In the genomic region with DNA sequence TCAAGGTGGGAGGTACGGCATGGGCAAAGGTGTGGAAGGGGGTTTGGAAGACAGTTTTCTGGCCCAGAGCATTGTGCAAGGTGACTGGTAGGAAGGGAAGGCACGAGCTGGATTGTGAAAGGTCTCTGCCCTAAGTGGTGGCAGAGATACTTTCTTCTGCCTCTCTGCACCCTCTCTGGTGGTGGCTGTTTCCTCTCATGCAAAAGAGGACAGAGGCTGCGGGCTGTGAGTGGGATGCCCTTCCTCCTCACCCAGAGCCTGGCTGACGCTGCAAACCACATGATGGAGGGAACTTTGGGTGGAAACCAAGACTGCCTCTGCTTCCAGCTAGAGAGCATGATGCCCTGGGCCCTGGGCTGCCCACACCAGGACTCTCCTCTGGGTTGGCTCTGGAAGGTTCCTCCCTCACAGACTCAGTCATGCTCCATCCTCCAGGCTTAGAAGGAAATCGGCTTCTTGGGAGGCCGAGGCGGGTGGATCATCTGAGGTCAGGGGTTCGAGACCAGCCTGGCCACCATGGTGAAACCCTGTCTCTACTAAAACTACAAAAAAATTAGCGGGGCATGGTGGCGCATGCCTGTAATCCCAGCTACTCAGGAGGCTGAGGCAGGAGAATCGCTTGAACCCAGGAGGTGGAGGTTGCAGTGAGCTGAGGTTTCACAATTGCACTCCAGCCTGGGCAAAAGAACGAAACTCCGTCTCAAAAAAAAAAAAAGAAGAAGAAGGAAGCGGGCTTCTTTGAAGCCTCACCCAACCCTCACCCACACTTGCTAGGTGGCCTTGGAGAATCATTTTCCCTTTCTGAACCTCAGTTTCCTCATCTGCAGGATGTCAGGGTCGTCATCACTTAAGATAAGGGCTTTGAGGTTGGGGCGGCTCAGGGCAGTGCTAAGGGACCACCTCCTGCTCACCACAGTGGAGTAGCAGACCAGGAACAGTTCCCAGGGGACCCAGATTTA, we compare ENCODE assay signal across 1 cellular context.
TF ChIP-seq lines count a peak whose summit lies in the region.

No MANE protein-coding gene starts in this region.

TF ChIP-seq in WTC11, 78 proteins besides CTCF, POLR2A, EP300 and RAD21 (continued from another document):
- TF ChIP-seq, protein P1, sequence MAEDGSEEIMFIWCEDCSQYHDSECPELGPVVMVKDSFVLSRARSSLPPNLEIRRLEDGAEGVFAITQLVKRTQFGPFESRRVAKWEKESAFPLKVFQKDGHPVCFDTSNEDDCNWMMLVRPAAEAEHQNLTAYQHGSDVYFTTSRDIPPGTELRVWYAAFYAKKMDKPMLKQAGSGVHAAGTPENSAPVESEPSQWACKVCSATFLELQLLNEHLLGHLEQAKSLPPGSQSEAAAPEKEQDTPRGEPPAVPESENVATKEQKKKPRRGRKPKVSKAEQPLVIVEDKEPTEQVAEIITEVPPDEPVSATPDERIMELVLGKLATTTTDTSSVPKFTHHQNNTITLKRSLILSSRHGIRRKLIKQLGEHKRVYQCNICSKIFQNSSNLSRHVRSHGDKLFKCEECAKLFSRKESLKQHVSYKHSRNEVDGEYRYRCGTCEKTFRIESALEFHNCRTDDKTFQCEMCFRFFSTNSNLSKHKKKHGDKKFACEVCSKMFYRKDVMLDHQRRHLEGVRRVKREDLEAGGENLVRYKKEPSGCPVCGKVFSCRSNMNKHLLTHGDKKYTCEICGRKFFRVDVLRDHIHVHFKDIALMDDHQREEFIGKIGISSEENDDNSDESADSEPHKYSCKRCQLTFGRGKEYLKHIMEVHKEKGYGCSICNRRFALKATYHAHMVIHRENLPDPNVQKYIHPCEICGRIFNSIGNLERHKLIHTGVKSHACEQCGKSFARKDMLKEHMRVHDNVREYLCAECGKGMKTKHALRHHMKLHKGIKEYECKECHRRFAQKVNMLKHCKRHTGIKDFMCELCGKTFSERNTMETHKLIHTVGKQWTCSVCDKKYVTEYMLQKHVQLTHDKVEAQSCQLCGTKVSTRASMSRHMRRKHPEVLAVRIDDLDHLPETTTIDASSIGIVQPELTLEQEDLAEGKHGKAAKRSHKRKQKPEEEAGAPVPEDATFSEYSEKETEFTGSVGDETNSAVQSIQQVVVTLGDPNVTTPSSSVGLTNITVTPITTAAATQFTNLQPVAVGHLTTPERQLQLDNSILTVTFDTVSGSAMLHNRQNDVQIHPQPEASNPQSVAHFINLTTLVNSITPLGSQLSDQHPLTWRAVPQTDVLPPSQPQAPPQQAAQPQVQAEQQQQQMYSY (CRISPR knock-in tag; IDR thresholded peaks at IDR 0.05), result no peak
- no peak for TF ChIP-seq JUN (CRISPR knock-in tag; IDR thresholded peaks at IDR 0.05)
- TF ChIP-seq, protein P2, sequence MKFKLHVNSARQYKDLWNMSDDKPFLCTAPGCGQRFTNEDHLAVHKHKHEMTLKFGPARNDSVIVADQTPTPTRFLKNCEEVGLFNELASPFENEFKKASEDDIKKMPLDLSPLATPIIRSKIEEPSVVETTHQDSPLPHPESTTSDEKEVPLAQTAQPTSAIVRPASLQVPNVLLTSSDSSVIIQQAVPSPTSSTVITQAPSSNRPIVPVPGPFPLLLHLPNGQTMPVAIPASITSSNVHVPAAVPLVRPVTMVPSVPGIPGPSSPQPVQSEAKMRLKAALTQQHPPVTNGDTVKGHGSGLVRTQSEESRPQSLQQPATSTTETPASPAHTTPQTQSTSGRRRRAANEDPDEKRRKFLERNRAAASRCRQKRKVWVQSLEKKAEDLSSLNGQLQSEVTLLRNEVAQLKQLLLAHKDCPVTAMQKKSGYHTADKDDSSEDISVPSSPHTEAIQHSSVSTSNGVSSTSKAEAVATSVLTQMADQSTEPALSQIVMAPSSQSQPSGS (CRISPR knock-in tag; IDR thresholded peaks at IDR 0.05; ENCODE audit: borderline replicate concordance, low read depth), result no peak
- no peak for TF ChIP-seq ZNF423 (CRISPR knock-in tag; IDR thresholded peaks at IDR 0.05)
- TF ChIP-seq ELF4 (CRISPR knock-in tag; IDR thresholded peaks at IDR 0.05; ENCODE audit: low read depth), result no peak
- TF ChIP-seq, protein P3, sequence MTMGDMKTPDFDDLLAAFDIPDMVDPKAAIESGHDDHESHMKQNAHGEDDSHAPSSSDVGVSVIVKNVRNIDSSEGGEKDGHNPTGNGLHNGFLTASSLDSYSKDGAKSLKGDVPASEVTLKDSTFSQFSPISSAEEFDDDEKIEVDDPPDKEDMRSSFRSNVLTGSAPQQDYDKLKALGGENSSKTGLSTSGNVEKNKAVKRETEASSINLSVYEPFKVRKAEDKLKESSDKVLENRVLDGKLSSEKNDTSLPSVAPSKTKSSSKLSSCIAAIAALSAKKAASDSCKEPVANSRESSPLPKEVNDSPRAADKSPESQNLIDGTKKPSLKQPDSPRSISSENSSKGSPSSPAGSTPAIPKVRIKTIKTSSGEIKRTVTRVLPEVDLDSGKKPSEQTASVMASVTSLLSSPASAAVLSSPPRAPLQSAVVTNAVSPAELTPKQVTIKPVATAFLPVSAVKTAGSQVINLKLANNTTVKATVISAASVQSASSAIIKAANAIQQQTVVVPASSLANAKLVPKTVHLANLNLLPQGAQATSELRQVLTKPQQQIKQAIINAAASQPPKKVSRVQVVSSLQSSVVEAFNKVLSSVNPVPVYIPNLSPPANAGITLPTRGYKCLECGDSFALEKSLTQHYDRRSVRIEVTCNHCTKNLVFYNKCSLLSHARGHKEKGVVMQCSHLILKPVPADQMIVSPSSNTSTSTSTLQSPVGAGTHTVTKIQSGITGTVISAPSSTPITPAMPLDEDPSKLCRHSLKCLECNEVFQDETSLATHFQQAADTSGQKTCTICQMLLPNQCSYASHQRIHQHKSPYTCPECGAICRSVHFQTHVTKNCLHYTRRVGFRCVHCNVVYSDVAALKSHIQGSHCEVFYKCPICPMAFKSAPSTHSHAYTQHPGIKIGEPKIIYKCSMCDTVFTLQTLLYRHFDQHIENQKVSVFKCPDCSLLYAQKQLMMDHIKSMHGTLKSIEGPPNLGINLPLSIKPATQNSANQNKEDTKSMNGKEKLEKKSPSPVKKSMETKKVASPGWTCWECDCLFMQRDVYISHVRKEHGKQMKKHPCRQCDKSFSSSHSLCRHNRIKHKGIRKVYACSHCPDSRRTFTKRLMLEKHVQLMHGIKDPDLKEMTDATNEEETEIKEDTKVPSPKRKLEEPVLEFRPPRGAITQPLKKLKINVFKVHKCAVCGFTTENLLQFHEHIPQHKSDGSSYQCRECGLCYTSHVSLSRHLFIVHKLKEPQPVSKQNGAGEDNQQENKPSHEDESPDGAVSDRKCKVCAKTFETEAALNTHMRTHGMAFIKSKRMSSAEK (CRISPR knock-in tag; IDR thresholded peaks at IDR 0.05; ENCODE audit: borderline replicate concordance), result no peak
- no peak for TF ChIP-seq NR1H2 (CRISPR knock-in tag; IDR thresholded peaks at IDR 0.05)
- TF ChIP-seq NFYB (CRISPR knock-in tag; conservative IDR thresholded peaks at IDR 0.05; ENCODE audit: low read depth), result no peak
- TF ChIP-seq GABPB1 (CRISPR knock-in tag; IDR thresholded peaks at IDR 0.05), result no peak
- TF ChIP-seq, protein P4, sequence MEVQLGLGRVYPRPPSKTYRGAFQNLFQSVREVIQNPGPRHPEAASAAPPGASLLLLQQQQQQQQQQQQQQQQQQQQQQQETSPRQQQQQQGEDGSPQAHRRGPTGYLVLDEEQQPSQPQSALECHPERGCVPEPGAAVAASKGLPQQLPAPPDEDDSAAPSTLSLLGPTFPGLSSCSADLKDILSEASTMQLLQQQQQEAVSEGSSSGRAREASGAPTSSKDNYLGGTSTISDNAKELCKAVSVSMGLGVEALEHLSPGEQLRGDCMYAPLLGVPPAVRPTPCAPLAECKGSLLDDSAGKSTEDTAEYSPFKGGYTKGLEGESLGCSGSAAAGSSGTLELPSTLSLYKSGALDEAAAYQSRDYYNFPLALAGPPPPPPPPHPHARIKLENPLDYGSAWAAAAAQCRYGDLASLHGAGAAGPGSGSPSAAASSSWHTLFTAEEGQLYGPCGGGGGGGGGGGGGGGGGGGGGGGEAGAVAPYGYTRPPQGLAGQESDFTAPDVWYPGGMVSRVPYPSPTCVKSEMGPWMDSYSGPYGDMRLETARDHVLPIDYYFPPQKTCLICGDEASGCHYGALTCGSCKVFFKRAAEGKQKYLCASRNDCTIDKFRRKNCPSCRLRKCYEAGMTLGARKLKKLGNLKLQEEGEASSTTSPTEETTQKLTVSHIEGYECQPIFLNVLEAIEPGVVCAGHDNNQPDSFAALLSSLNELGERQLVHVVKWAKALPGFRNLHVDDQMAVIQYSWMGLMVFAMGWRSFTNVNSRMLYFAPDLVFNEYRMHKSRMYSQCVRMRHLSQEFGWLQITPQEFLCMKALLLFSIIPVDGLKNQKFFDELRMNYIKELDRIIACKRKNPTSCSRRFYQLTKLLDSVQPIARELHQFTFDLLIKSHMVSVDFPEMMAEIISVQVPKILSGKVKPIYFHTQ (CRISPR knock-in tag; IDR thresholded peaks at IDR 0.05), result no peak
- TF ChIP-seq SP1 (CRISPR knock-in tag; conservative IDR thresholded peaks at IDR 0.05), result no peak
